8 cellular contexts compared by ENCODE assay signal in the genomic region with DNA sequence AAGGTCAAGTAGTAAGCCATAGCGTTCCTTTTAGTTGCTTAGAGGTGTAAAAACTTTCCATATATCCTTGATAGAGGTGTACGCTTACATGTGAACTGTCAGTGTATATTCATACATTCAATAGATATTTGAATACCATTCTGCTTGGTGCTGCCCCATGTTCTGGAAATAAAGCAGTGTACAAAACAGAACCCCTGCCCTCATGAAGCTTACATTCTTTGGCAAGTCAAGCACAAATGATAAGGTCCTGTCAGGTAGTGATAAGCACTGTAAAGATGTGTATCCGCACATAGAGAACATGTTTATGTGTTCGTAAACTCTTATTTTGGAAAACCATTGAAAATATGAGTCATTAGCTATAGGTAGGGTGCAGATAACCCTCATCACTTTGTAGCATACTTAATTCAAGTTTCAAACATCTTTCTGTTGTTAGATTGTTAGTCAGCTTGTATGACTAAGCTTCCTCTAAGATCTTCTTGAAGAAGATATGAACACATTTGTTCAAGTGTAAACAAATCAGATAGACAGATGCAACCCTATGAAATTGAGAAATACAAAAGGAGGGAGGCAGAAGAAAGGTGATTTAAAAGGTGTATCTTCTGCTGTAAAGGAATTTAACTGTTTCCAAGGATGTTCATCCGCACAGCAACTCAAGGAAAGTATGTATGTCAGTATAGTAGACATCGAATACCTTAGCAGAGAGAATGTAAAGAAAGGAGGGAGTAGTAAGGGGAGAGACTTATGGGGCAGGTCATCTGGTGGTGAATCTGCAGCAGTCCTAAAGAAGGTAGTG. TPM values are rescaled to one million over a fixed set of nuclear protein-coding genes. Genes with fewer than 3 reads are reported as not detected.
DNase-seq lines count a peak whose midpoint lies in the region; ATAC-seq and TF ChIP-seq lines count a peak whose summit lies in the region.

No MANE protein-coding gene starts in this region.

- H3K27me3 ChIP-seq in left ventricle myocardium inferior (ENCODE audit: low read depth) (no peaks in the 10 kb centered on the region), kidney epithelial cell (ENCODE audit: control insufficient read depth, insufficient read depth, low read length) (no peaks in the 10 kb centered on the region), vagina (no peaks in the 10 kb centered on the region)

- no peak for DNase-seq in left ventricle myocardium inferior
- no peak for DNase-seq in left ventricle myocardium superior
- DNase-seq in activated naive CD4-positive, alpha-beta T cell treated with anti-CD3 and anti-CD28 coated beads, Interleukin-2, amount 50 U/mL, for 72 hours (ENCODE audit: low spot score in 2 of 2): no peak
- DNase-seq in kidney epithelial cell (ENCODE audit: low read depth): no peak
- DNase-seq in vagina (ENCODE audit: extremely low spot score in 2 of 2): no peak
- no peak for DNase-seq in LoVo (ENCODE audit: low spot score)

- TF ChIP-seq POLR2A in vagina (IDR thresholded peaks at IDR 0.05): no peak

- H3K9me3 Mint-ChIP-seq in activated naive CD4-positive, alpha-beta T cell treated with anti-CD3 and anti-CD28 coated beads, Interleukin-2, amount 50 U/mL, for 72 hours: peaks cover 0 to 4% of the 10 kb centered on the region in 2 donors

- ATAC-seq in left ventricle myocardium superior: no peak
- ATAC-seq in activated naive CD4-positive, alpha-beta T cell treated with anti-CD3 and anti-CD28 coated beads, Interleukin-2, amount 50 U/mL, for 72 hours: peak in 1 of 2 donors; percentile 37
- no peak for ATAC-seq in GM19397 (IDR thresholded peaks at IDR 0.05; ENCODE audit: unreplicated experiment)
- ATAC-seq in GM21786 (IDR thresholded peaks at IDR 0.05; ENCODE audit: unreplicated experiment): no peak

- peaks cover 13 to 27% of the 10 kb centered on the region in 2 donors for H3K36me3 Mint-ChIP-seq in activated naive CD4-positive, alpha-beta T cell treated with anti-CD3 and anti-CD28 coated beads, Interleukin-2, amount 50 U/mL, for 72 hours

- no peak for TF ChIP-seq CTCF in left ventricle myocardium inferior (IDR thresholded peaks at IDR 0.05; ENCODE audit: borderline replicate concordance)
- TF ChIP-seq CTCF in kidney epithelial cell (IDR thresholded peaks at IDR 0.05; ENCODE audit: insufficient read depth, low read length, poor library complexity, severe bottlenecking): no peak
- no peak for TF ChIP-seq CTCF in vagina (IDR thresholded peaks at IDR 0.05)

- H3K4me3 ChIP-seq in left ventricle myocardium inferior: peak overlapping the region; percentile 95
- H3K4me3 ChIP-seq in kidney epithelial cell (ENCODE audit: low read depth, low read length): peak overlapping the region; percentile 98
- H3K4me3 ChIP-seq in vagina: peak overlapping the region; percentile 89 to 98

- H3K27ac ChIP-seq in left ventricle myocardium inferior (replicated peaks) (no peak overlapping the region), vagina (no peak overlapping the region)

- no peaks in the 10 kb centered on the region for H3K9me3 ChIP-seq in left ventricle myocardium inferior (replicated peaks)
- no peaks in the 10 kb centered on the region for H3K9me3 ChIP-seq in vagina

- H3K27ac Mint-ChIP-seq in activated naive CD4-positive, alpha-beta T cell treated with anti-CD3 and anti-CD28 coated beads, Interleukin-2, amount 50 U/mL, for 72 hours: peak overlapping the region; percentile 95 to 98

- H3K36me3 ChIP-seq in left ventricle myocardium inferior: no peaks in the 10 kb centered on the region
- H3K36me3 ChIP-seq in kidney epithelial cell (ENCODE audit: control insufficient read depth, insufficient read depth, low read length): no peaks in the 10 kb centered on the region
- H3K36me3 ChIP-seq in vagina: no peaks in the 10 kb centered on the region

- intact Hi-C loops in left ventricle myocardium inferior (cut with micrococcal nuclease): no loop called here
- intact Hi-C loops in left ventricle myocardium superior (cut with micrococcal nuclease): no loop called here
- intact Hi-C loops in vagina (cut with DNase I): loop anchor here (10.0 kb wide), 1 partner anchor 203 kb away; a partner anchor contains a TSS

- H3K4me1 ChIP-seq in left ventricle myocardium inferior (peaks cover 67% of the 10 kb centered on the region), vagina (peaks cover 59% of the 10 kb centered on the region)

RNA-seq across cellular contexts. Expression of a gene that starts 1.6 kb away (rescaled TPM):
- total RNA-seq in left ventricle myocardium inferior (8.4 TPM), left ventricle myocardium superior (9.9 TPM), kidney epithelial cell (17.9 and 21.3 TPM in 2 replicates), vagina (8.8 TPM)
- total RNA-seq in activated naive CD4-positive, alpha-beta T cell treated with anti-CD3 and anti-CD28 coated beads, Interleukin-2, amount 50 U/mL, for 72 hours: 10 to 100 TPM in 1 of 2 donors, 1 to 10 TPM in 1; 7.8 to 15.2 TPM

RNA-seq across cellular contexts. Expression of a gene that starts 2.0 kb away (rescaled TPM):
- total RNA-seq in left ventricle myocardium inferior: 4.4 TPM
- total RNA-seq in left ventricle myocardium superior: 5.8 TPM
- total RNA-seq in activated naive CD4-positive, alpha-beta T cell treated with anti-CD3 and anti-CD28 coated beads, Interleukin-2, amount 50 U/mL, for 72 hours: 10 to 100 TPM; 13.8 to 17.8 TPM
- 15.1 and 23.6 TPM in 2 replicates for total RNA-seq in kidney epithelial cell
- total RNA-seq in vagina: 17.9 TPM
